In genomic region chr10:43648392-43649148, GRCh38 we compare ENCODE assay signal across 8 cellular contexts. TPM values are rescaled to one million over a fixed set of nuclear protein-coding genes. Genes with fewer than 3 reads are reported as not detected.
A peak's percentile ranks its signal among the peaks of the same experiment; 100 is the strongest.
DNase-seq lines count a peak whose midpoint lies in the region; TF ChIP-seq lines count a peak whose summit lies in the region.

Gene ZNF32, minus strand, starts transcription at chr10:43648881. Its CDS starts 2,748 bp downstream, at chr10:43646133.

- no peak within 1 kb of the TSS for H3K56ac ChIP-seq in H9 (ENCODE audit: insufficient read length, low read depth, low read length)

- H3K23me2 ChIP-seq in H9 (ENCODE audit: insufficient read length, low read depth, low read length, poor library complexity, severe bottlenecking) = peaks cover 9% of the 10 kb centered on the region

- H2AFZ ChIP-seq in H9 (ENCODE audit: low read length) (no peak within 1 kb of the TSS), parathyroid adenoma (peak within 1 kb of the TSS; percentile 99)

- H4K8ac ChIP-seq in H9 (replicated peaks; ENCODE audit: insufficient read length, low read depth, low read length) = no peak within 1 kb of the TSS

- no peak within 1 kb of the TSS for H3K27ac ChIP-seq in H9 (ENCODE audit: insufficient read length, low read depth, low read length)
- peak within 1 kb of the TSS; percentile 53 for H3K27ac ChIP-seq in cardiac muscle cell
- peak within 1 kb of the TSS; percentile 70 for H3K27ac ChIP-seq in parathyroid adenoma
- H3K27ac ChIP-seq in thyroid gland = peak within 1 kb of the TSS; percentile 55 to 86 (median 60)

- DNase-seq in GM04503 (ENCODE audit: low read depth) (peak; percentile 38), H9 (peak; percentile 86), M059J (ENCODE audit: low read depth) (peak; percentile 83), SW480 (ENCODE audit: low spot score) (peak; percentile 67), cardiac muscle cell (ENCODE audit: low read depth in 1 of 2, low spot score in 1 of 2) (peak; percentile 92 to 93), thyroid gland (peak; percentile 79 to 83)
- DNase-seq in activated naive CD8-positive, alpha-beta T cell treated with anti-CD3 and anti-CD28 coated beads, Interleukin-2, amount 50 U/mL, for 16 hours (ENCODE audit: low read depth, low spot score) = peak; percentile 44

- H3K9ac ChIP-seq in H9 (ENCODE audit: extremely low read depth, insufficient read length, low read length) (peak within 1 kb of the TSS; percentile 51), parathyroid adenoma (peak within 1 kb of the TSS; percentile 98)

- no peak within 1 kb of the TSS for H4K91ac ChIP-seq in H9 (ENCODE audit: insufficient read length, low read depth, low read length)

- H3K36me3 ChIP-seq in cardiac muscle cell (peaks cover 16% of the 10 kb centered on the region), parathyroid adenoma (ENCODE audit: control insufficient read depth, insufficient read depth, low read length) (peaks cover 12% of the 10 kb centered on the region), thyroid gland (peaks cover 24 to 27% of the 10 kb centered on the region in 2 donors)

- H3K9me3 Mint-ChIP-seq in H9 = peaks cover 43 to 51% of the 10 kb centered on the region in 2 experiments

- TF ChIP-seq CTCF in H9 (conservative IDR thresholded peaks at IDR 0.05) = no peak
- no peak for TF ChIP-seq CTCF in cardiac muscle cell (IDR thresholded peaks at IDR 0.05; ENCODE audit: low read depth, low read length)
- no peak for TF ChIP-seq CTCF in parathyroid adenoma (IDR thresholded peaks at IDR 0.05)
- TF ChIP-seq CTCF in thyroid gland (IDR thresholded peaks at IDR 0.05) = no peak

- H3K4me3 Mint-ChIP-seq in H9 = peak within 1 kb of the TSS; percentile 76 to 87

- H2BK120ac ChIP-seq in H9 (ENCODE audit: low read depth, low read length, poor library complexity, severe bottlenecking) = no peak within 1 kb of the TSS

- H2BK20ac ChIP-seq in H9 (ENCODE audit: low read depth, low read length, poor library complexity, severe bottlenecking) = no peak within 1 kb of the TSS

- no peaks in the 10 kb centered on the region for H4K20me1 ChIP-seq in H9 (ENCODE audit: control insufficient read depth, insufficient read depth, insufficient read length)

- H2AK5ac ChIP-seq in H9 (ENCODE audit: insufficient read length, low read length) = no peak within 1 kb of the TSS

- H3K79me2 ChIP-seq in H9 (ENCODE audit: insufficient read depth, low read length) (no peaks in the 10 kb centered on the region), parathyroid adenoma (no peaks in the 10 kb centered on the region)

- H3K4me1 ChIP-seq in H9 (ENCODE audit: insufficient read depth, low read length) = no peaks in the 10 kb centered on the region
- no peaks in the 10 kb centered on the region for H3K4me1 ChIP-seq in cardiac muscle cell (ENCODE audit: low read depth)
- peaks cover 3% of the 10 kb centered on the region for H3K4me1 ChIP-seq in parathyroid adenoma
- peaks cover 3 to 9% of the 10 kb centered on the region in 2 donors for H3K4me1 ChIP-seq in thyroid gland

- peak within 1 kb of the TSS; percentile 60 for H3K4me2 ChIP-seq in H9 (ENCODE audit: insufficient read depth, insufficient read length, low read length)
- peak within 1 kb of the TSS; percentile 97 for H3K4me2 ChIP-seq in parathyroid adenoma (ENCODE audit: low read length)

- H3K27me3 ChIP-seq in H9 (ENCODE audit: insufficient read depth, low read length) (peaks cover 4% of the 10 kb centered on the region; the same call in 1 of the 2 replicates), cardiac muscle cell (no peaks in the 10 kb centered on the region), parathyroid adenoma (ENCODE audit: control insufficient read depth, insufficient read depth, low read length) (no peaks in the 10 kb centered on the region), thyroid gland (no peaks in the 10 kb centered on the region)

- H3K4me3 ChIP-seq in cardiac muscle cell (peak within 1 kb of the TSS; percentile 46), parathyroid adenoma (ENCODE audit: low read depth, low read length) (peak within 1 kb of the TSS; percentile 86), thyroid gland (replicated peaks in 1 of 3) (peak within 1 kb of the TSS; percentile 69 to 82 (median 82))

- no peak within 1 kb of the TSS for H3K4ac ChIP-seq in H9 (ENCODE audit: low read depth, low read length)

- no peak within 1 kb of the TSS for H4K5ac ChIP-seq in H9 (ENCODE audit: insufficient read length, low read depth, low read length)

- no peak within 1 kb of the TSS for H3T11ph ChIP-seq in H9 (ENCODE audit: low read length)

- H2BK12ac ChIP-seq in H9 (ENCODE audit: insufficient read length, low read depth, low read length) = no peak within 1 kb of the TSS

- no peak within 1 kb of the TSS for H3K27ac Mint-ChIP-seq in H9

- H3K14ac ChIP-seq in H9 (ENCODE audit: insufficient read depth, low read length) = peak within 1 kb of the TSS; percentile 84

- H3K18ac ChIP-seq in H9 (ENCODE audit: insufficient read length, low read depth, low read length) = peak within 1 kb of the TSS; percentile 64

- H3K27me3 Mint-ChIP-seq in H9 (ENCODE audit: low read depth) = peaks cover 43% of the 10 kb centered on the region

- no CpG with 5 or more reads among the region's 89 CpGs for WGBS in H9 (ENCODE audit: extremely low coverage, insufficient read length, low lambda C conversion rate)
- 2% methylated on average over 8 to 48 of the region's 89 CpGs for WGBS in thyroid gland, 2 donors

- peaks cover 16% of the 10 kb centered on the region in 2 experiments for H3K4me1 Mint-ChIP-seq in H9

- H3K79me1 ChIP-seq in H9 (ENCODE audit: insufficient read depth, low read depth, low read length, poor library complexity, severe bottlenecking) = no peaks in the 10 kb centered on the region

- H3K23ac ChIP-seq in H9 (ENCODE audit: insufficient read length, low read depth, low read length) = no peak within 1 kb of the TSS

- H2BK15ac ChIP-seq in H9 (ENCODE audit: low read depth, low read length) = no peak within 1 kb of the TSS

- H2BK5ac ChIP-seq in H9 (ENCODE audit: insufficient read length, low read length) = no peak within 1 kb of the TSS

- intact Hi-C loops in thyroid gland (cut with DNase I) = loop anchor here (5.0 kb wide), 1 partner anchor 36 kb away; no protein-coding TSS in a partner anchor

- peak in 1 of 2 donors; percentile 62 for TF ChIP-seq POLR2A in thyroid gland (IDR thresholded peaks at IDR 0.05)

- H3K36me3 Mint-ChIP-seq in H9 (ENCODE audit: insufficient read depth in 1 of 3, low read depth in 3 of 3) = peaks cover 40 to 44% (median 41%) of the 10 kb centered on the region in 3 experiments

- H3K9me3 ChIP-seq in H9 (ENCODE audit: control insufficient read depth, low read depth, low read length) (peaks cover 27% of the 10 kb centered on the region), cardiac muscle cell (ENCODE audit: low read depth) (no peaks in the 10 kb centered on the region), parathyroid adenoma (ENCODE audit: control insufficient read depth, low read length) (no peaks in the 10 kb centered on the region), thyroid gland (peaks cover 9% of the 10 kb centered on the region)

RNA-seq across cellular contexts. Expression of gene ZNF32, which starts in this region (rescaled TPM):
- total RNA-seq in H9 (2021) (13.3 and 14.6 TPM in 2 replicates), cardiac muscle cell (32.0 and 42.8 TPM in 2 replicates), thyroid gland (10 to 100 TPM; 28.9 to 63.3 (median 48.4) TPM)
- total RNA-seq in M059J (2014; rRNA removed; shearing (Covaris generic)) = 34.2 and 37.0 TPM in 2 replicates
- polyA plus RNA-seq in cardiac muscle cell = 50.6 and 55.7 TPM in 2 replicates

Comparison
In these comparisons a context has a peak if more than half of its experiments do, and no peak if none do; other contexts are left out.
1. DNase-seq: peak in every context shown above with its lines; median percentile 92 in cardiac muscle cell; 86 in H9; 83 in M059J; 81 in thyroid gland; 67 in SW480; 44 in activated naive CD8-positive, alpha-beta T cell treated with anti-CD3 and anti-CD28 coated beads, Interleukin-2, amount 50 U/mL, for 16 hours; 38 in GM04503.